In the genomic region with DNA sequence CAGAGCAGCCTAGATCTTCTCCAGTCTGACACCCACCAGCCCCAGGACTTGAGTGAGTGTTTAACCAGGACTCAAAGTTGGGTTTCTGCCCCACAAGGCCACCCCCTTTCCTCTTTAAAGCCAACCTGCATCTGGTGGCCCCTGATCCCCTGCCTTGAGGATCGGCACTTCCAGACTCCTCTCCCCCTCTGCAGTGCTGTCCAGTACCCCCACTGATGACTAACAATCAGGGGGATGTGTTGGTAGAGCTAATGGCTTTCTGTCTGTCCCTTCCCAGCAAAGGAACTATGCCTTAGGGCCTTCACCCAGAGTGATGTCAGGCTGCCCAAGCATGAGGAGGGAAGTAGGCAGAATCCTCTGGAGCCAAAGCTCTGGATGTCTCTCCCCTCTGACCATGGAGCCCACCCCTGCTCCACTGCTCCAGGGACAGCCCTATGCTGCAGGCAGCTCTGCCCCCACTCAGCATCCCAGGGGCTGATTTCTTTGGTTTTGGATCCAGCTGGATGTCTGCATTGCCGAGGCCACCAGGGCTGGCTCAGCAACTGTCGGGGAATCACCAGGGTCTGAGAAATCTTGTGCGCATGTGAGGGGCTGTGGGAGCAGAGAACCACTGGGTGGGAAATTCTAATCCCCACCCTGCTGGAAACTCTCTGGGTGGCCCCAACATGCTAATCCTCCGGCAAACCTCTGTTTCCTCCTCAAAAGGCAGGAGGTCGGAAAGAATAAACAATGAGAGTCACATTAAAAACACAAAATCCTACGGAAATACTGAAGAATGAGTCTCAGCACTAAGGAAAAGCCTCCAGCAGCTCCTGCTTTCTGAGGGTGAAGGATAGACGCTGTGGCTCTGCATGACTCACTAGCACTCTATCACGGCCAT, we compare ENCODE assay signal across 8 cellular contexts.
DNase-seq lines count a peak whose midpoint lies in the region; ATAC-seq lines count a peak whose summit lies in the region.

No MANE protein-coding gene starts in this region.

- H3K9me3 Mint-ChIP-seq in T-helper 1 cell treated with Interleukin-12 subunit alpha and Interleukin-12 subunit beta and Interleukin-4 antibody, amounts not matched to agents 30 μg/mL and 1 μg/mL, for 36 hours = no peaks in the 10 kb centered on the region
- H3K9me3 Mint-ChIP-seq in activated naive CD8-positive, alpha-beta T cell (ENCODE audit: low read depth) = no peaks in the 10 kb centered on the region

- DNase-seq in T-helper 1 cell = no peak
- peak; percentile 17 for DNase-seq in iPS-NIHi11 (ENCODE audit: low spot score)
- peak; percentile 82 for DNase-seq in stromal cell of bone marrow (ENCODE audit: low read depth)
- no peak for DNase-seq in NCI-H187 treated with DMSO at 0.1 percent for 48 hours (lab: John Stamatoyannopoulos, UW)

- H3K4me1 Mint-ChIP-seq in T-helper 1 cell treated with Interleukin-12 subunit alpha and Interleukin-12 subunit beta and Interleukin-4 antibody, amounts not matched to agents 30 μg/mL and 1 μg/mL, for 36 hours (ENCODE audit: low read depth) = peaks cover 93% of the 10 kb centered on the region
- peaks cover 96% of the 10 kb centered on the region for H3K4me1 Mint-ChIP-seq in activated naive CD8-positive, alpha-beta T cell (ENCODE audit: low read depth)

- no peak for ATAC-seq in GM18520 (IDR thresholded peaks at IDR 0.05; ENCODE audit: unreplicated experiment)
- ATAC-seq in activated CD4-positive, CD25-positive, alpha-beta regulatory T cell treated with anti-CD3 and anti-CD28 coated beads, Interleukin-2, amount 50 U/mL, for 24 hours = no peak

- H3K36me3 Mint-ChIP-seq in T-helper 1 cell treated with Interleukin-12 subunit alpha and Interleukin-12 subunit beta and Interleukin-4 antibody, amounts not matched to agents 30 μg/mL and 1 μg/mL, for 36 hours (ENCODE audit: low read depth) = peaks cover 94% of the 10 kb centered on the region
- peaks cover 66% of the 10 kb centered on the region for H3K36me3 Mint-ChIP-seq in activated naive CD8-positive, alpha-beta T cell

- no peaks in the 10 kb centered on the region for H3K27me3 Mint-ChIP-seq in T-helper 1 cell treated with Interleukin-12 subunit alpha and Interleukin-12 subunit beta and Interleukin-4 antibody, amounts not matched to agents 30 μg/mL and 1 μg/mL, for 36 hours (ENCODE audit: low read depth)
- H3K27me3 Mint-ChIP-seq in activated naive CD8-positive, alpha-beta T cell = no peaks in the 10 kb centered on the region

- peak overlapping the region; percentile 97 for H3K27ac Mint-ChIP-seq in T-helper 1 cell treated with Interleukin-12 subunit alpha and Interleukin-12 subunit beta and Interleukin-4 antibody, amounts not matched to agents 30 μg/mL and 1 μg/mL, for 36 hours
- peak overlapping the region; percentile 98 for H3K27ac Mint-ChIP-seq in activated naive CD8-positive, alpha-beta T cell

- H3K4me3 Mint-ChIP-seq in T-helper 1 cell treated with Interleukin-12 subunit alpha and Interleukin-12 subunit beta and Interleukin-4 antibody, amounts not matched to agents 30 μg/mL and 1 μg/mL, for 36 hours = peak overlapping the region; percentile 83
- peak overlapping the region; percentile 87 for H3K4me3 Mint-ChIP-seq in activated naive CD8-positive, alpha-beta T cell

Comparison
In these comparisons a context has a peak if more than half of its experiments do, and no peak if none do; other contexts are left out.
1. DNase-seq: peak in iPS-NIHi11 (single experiment) and stromal cell of bone marrow (single experiment); none in T-helper 1 cell (0 of 5) and NCI-H187 treated with DMSO at 0.1 percent for 48 hours (single experiment).